ENCODE assay signal across 8 cellular contexts in genomic region chr3:43503067-43503728, GRCh38.
DNase-seq lines count a peak whose midpoint lies in the region; ATAC-seq and TF ChIP-seq lines count a peak whose summit lies in the region.

No MANE protein-coding gene starts in this region.

- no peaks in the 10 kb centered on the region; the same call in 1 of the 2 replicates for H3K27me3 ChIP-seq in OCI-LY1 (ENCODE audit: insufficient read depth, low read length)
- no peaks in the 10 kb centered on the region for H3K27me3 ChIP-seq in neural progenitor cell

- H3K79me2 ChIP-seq in OCI-LY1 (ENCODE audit: insufficient read depth, low read length) (no peaks in the 10 kb centered on the region), neural progenitor cell (ENCODE audit: low read depth) (no peaks in the 10 kb centered on the region)

- no peak overlapping the region for H3K4me2 ChIP-seq in OCI-LY1 (ENCODE audit: low read length)
- H3K4me2 ChIP-seq in neural progenitor cell, result no peak overlapping the region

- no peak overlapping the region for H3K27ac ChIP-seq in OCI-LY1 (ENCODE audit: low read depth, low read length, poor library complexity, severe bottlenecking)
- H3K27ac ChIP-seq in neural progenitor cell, result no peak overlapping the region

- peak in 1 of 2 donors; percentile 17 for DNase-seq in stimulated activated naive CD8-positive, alpha-beta T cell treated with anti-CD3 and anti-CD28 coated beads, Interleukin-15, amount 100 ng/mL, for 72 hours
- DNase-seq in stimulated activated naive CD8-positive, alpha-beta T cell treated with anti-CD3 and anti-CD28 coated beads, Interleukin-15, Interleukin-2, amounts not matched to agents 100 U/mL and 50 U/mL, for 24 hours, result no peak
- DNase-seq in dermis microvascular lymphatic vessel endothelial cell (ENCODE audit: low read depth in 2 of 2) (peak; percentile 57 to 62), neural progenitor cell (ENCODE audit: low spot score) (peak; percentile 31), epidermal melanocyte (ENCODE audit: insufficient read length, low spot score) (no peak), sciatic nerve (ENCODE audit: low spot score) (no peak)
- DNase-seq in effector CD4-positive, alpha-beta T cell, result no peak

- intact Hi-C loops in sciatic nerve (cut with DNase I), result no loop called here

- peaks cover 2% of the 10 kb centered on the region for H3K36me3 Mint-ChIP-seq in neural progenitor cell

- no peak overlapping the region for H3K9ac ChIP-seq in OCI-LY1 (ENCODE audit: low read length)
- H3K9ac ChIP-seq in neural progenitor cell, result no peak overlapping the region

- peak overlapping the region; percentile 81 to 90 for H3K27ac Mint-ChIP-seq in stimulated activated naive CD8-positive, alpha-beta T cell treated with anti-CD3 and anti-CD28 coated beads, Interleukin-15, amount 100 ng/mL, for 72 hours
- H3K27ac Mint-ChIP-seq in neural progenitor cell, result no peak overlapping the region

- H3K4me1 Mint-ChIP-seq in stimulated activated naive CD8-positive, alpha-beta T cell treated with anti-CD3 and anti-CD28 coated beads, Interleukin-15, amount 100 ng/mL, for 72 hours, result peaks cover 73% of the 10 kb centered on the region
- peaks cover under 1% of the 10 kb centered on the region for H3K4me1 Mint-ChIP-seq in neural progenitor cell

- H3K4me1 ChIP-seq in OCI-LY1 (ENCODE audit: insufficient read depth, low read length, severe bottlenecking) (no peaks in the 10 kb centered on the region), neural progenitor cell (peaks cover 7% of the 10 kb centered on the region)

- TF ChIP-seq CTCF in OCI-LY1 (IDR thresholded peaks at IDR 0.05; ENCODE audit: low read length), result peak; percentile 51; the same call in 1 of the 2 replicates
- TF ChIP-seq CTCF in neural progenitor cell (IDR thresholded peaks at IDR 0.05), result peak; percentile 70

- H4K20me1 ChIP-seq in OCI-LY1 (ENCODE audit: insufficient read depth, low read length) (no peaks in the 10 kb centered on the region), neural progenitor cell (ENCODE audit: low read depth) (no peaks in the 10 kb centered on the region)

- H3F3A ChIP-seq in OCI-LY1 (ENCODE audit: insufficient read depth, low read length) (no peaks in the 10 kb centered on the region), neural progenitor cell (ENCODE audit: low read depth) (peaks cover 4% of the 10 kb centered on the region)

- no peaks in the 10 kb centered on the region for H3K9me2 ChIP-seq in OCI-LY1 (ENCODE audit: low read depth, low read length)

- peaks cover 0 to 4% of the 10 kb centered on the region in 2 donors for H3K9me3 Mint-ChIP-seq in stimulated activated naive CD8-positive, alpha-beta T cell treated with anti-CD3 and anti-CD28 coated beads, Interleukin-15, amount 100 ng/mL, for 72 hours
- H3K9me3 Mint-ChIP-seq in neural progenitor cell, result no peaks in the 10 kb centered on the region

- no peaks in the 10 kb centered on the region for H3K27me3 Mint-ChIP-seq in stimulated activated naive CD8-positive, alpha-beta T cell treated with anti-CD3 and anti-CD28 coated beads, Interleukin-15, amount 100 ng/mL, for 72 hours
- H3K27me3 Mint-ChIP-seq in neural progenitor cell (ENCODE audit: insufficient read depth, low read depth), result peaks cover 2% of the 10 kb centered on the region

- no peak overlapping the region for H2AFZ ChIP-seq in OCI-LY1 (ENCODE audit: low read length)
- H2AFZ ChIP-seq in neural progenitor cell (replicated peaks), result no peak overlapping the region

- no peak overlapping the region for H3K4me3 Mint-ChIP-seq in stimulated activated naive CD8-positive, alpha-beta T cell treated with anti-CD3 and anti-CD28 coated beads, Interleukin-15, amount 100 ng/mL, for 72 hours
- no peak overlapping the region for H3K4me3 Mint-ChIP-seq in neural progenitor cell

- H3K36me3 ChIP-seq in OCI-LY1 (ENCODE audit: insufficient read depth, low read length) (no peaks in the 10 kb centered on the region), neural progenitor cell (no peaks in the 10 kb centered on the region)

- no peaks in the 10 kb centered on the region for H3K9me3 ChIP-seq in OCI-LY1 (ENCODE audit: low read length)
- no peaks in the 10 kb centered on the region for H3K9me3 ChIP-seq in neural progenitor cell (ENCODE audit: low read depth)

- ATAC-seq in stimulated activated naive CD8-positive, alpha-beta T cell treated with anti-CD3 and anti-CD28 coated beads, Interleukin-15, amount 100 ng/mL, for 72 hours, result peak; percentile 9
- no peak for ATAC-seq in stimulated activated naive CD8-positive, alpha-beta T cell treated with anti-CD3 and anti-CD28 coated beads, Interleukin-15, Interleukin-2, amounts not matched to agents 100 U/mL and 50 U/mL, for 24 hours
- no peak for ATAC-seq in sciatic nerve

- H3K4me3 ChIP-seq in OCI-LY1 (ENCODE audit: low read depth, low read length, poor library complexity, severe bottlenecking), result no peak overlapping the region
- no peak overlapping the region for H3K4me3 ChIP-seq in neural progenitor cell

Comparison
In these comparisons a context has a peak if more than half of its experiments do, and no peak if none do; other contexts are left out.
1. DNase-seq: peak in dermis microvascular lymphatic vessel endothelial cell (2 of 2) and neural progenitor cell (single experiment); none in stimulated activated naive CD8-positive, alpha-beta T cell treated with anti-CD3 and anti-CD28 coated beads, Interleukin-15, Interleukin-2, amounts not matched to agents 100 U/mL and 50 U/mL, for 24 hours (single experiment), effector CD4-positive, alpha-beta T cell (single experiment), epidermal melanocyte (single experiment) and sciatic nerve (single experiment).